ENCODE assay signal across 1 cellular context in genomic region chr15:82549199-82549665, GRCh38.
TF ChIP-seq lines count a peak whose summit lies in the region.

No MANE protein-coding gene starts in this region.

TF ChIP-seq in K562, 482 proteins besides CTCF, POLR2A, EP300 and RAD21 (continued from another document and continues in another):
- peak; percentile 50; the same call in 1 of the 2 replicates for TF ChIP-seq MITF (IDR thresholded peaks at IDR 0.05)
- TF ChIP-seq MTA2 (IDR thresholded peaks at IDR 0.05; ENCODE audit: low read depth) = no peak
- TF ChIP-seq RBBP5 (IDR thresholded peaks at IDR 0.05; ENCODE audit: borderline replicate concordance, insufficient read depth, low read length, poor library complexity, severe bottlenecking) = no peak
- TF ChIP-seq GATA2 (CRISPR knock-in tag; IDR thresholded peaks at IDR 0.05) = 0 out of 2 replicates have a peak, but pooled peaks have one; percentile 11
- peak; percentile 58 for TF ChIP-seq TCF3 (CRISPR knock-in tag; IDR thresholded peaks at IDR 0.05)
- no peak for TF ChIP-seq SFPQ (IDR thresholded peaks at IDR 0.05; ENCODE audit: low read depth, low read length)
- TF ChIP-seq SNRNP70 (optimal IDR thresholded peaks at IDR 0.05; ENCODE audit: low read depth, low read length) = no peak
- TF ChIP-seq POLR3G (IDR thresholded peaks at IDR 0.05; ENCODE audit: extremely low read depth, insufficient read length, insufficient replicate concordance) = no peak
- TF ChIP-seq E2F5 (CRISPR knock-in tag; IDR thresholded peaks at IDR 0.05) = no peak
- 0 out of 2 replicates have a peak, but pooled peaks have one; percentile 30 for TF ChIP-seq TAL1 (IDR thresholded peaks at IDR 0.05)
- peak; percentile 71 for TF ChIP-seq ATF4 (CRISPR knock-in tag; IDR thresholded peaks at IDR 0.05)
- 0 out of 2 replicates have a peak, but pooled peaks have one; percentile 26 for TF ChIP-seq KLF16 (IDR thresholded peaks at IDR 0.05)
- TF ChIP-seq NRF1 (conservative IDR thresholded peaks at IDR 0.05 in 1 of 2, IDR thresholded peaks at IDR 0.05 in 1 of 2) = 0 out of 4 replicates have a peak, but pooled peaks of 1 of the 2 experiments have one; percentile 8
- TF ChIP-seq MCM5 (IDR thresholded peaks at IDR 0.05; ENCODE audit: low read depth) = no peak
- TF ChIP-seq DMBX1 (CRISPR knock-in tag; IDR thresholded peaks at IDR 0.05; ENCODE audit: borderline replicate concordance) = peak; percentile 78; the same call in 1 of the 2 replicates
- no peak for TF ChIP-seq USF2 (CRISPR knock-in tag; IDR thresholded peaks at IDR 0.05)
- TF ChIP-seq ZNF75A (CRISPR knock-in tag; IDR thresholded peaks at IDR 0.05) = peak; percentile 74; the same call in 1 of the 2 replicates
- 0 out of 2 replicates have a peak, but pooled peaks have one; percentile 28 for TF ChIP-seq CXXC5 (CRISPR knock-in tag; IDR thresholded peaks at IDR 0.05)
- no peak for TF ChIP-seq CBX2 (IDR thresholded peaks at IDR 0.05; ENCODE audit: insufficient read depth, low read length, poor library complexity, severe bottlenecking)
- no peak for TF ChIP-seq CEBPG (CRISPR knock-in tag; IDR thresholded peaks at IDR 0.05)
- no peak for TF ChIP-seq CEBPG (tag; conservative IDR thresholded peaks at IDR 0.05 in 1 of 2, IDR thresholded peaks at IDR 0.05 in 1 of 2)
- TF ChIP-seq ATF3 (IDR thresholded peaks at IDR 0.05) = no peak
- no peak for TF ChIP-seq ATF3 (CRISPR knock-in tag; conservative IDR thresholded peaks at IDR 0.05)
- no peak for TF ChIP-seq BRD9 (IDR thresholded peaks at IDR 0.05; ENCODE audit: low read depth, partially characterized antibody)
- TF ChIP-seq KLF6 (CRISPR knock-in tag; IDR thresholded peaks at IDR 0.05; ENCODE audit: borderline replicate concordance) = peak; percentile 53; the same call in 1 of the 2 replicates
- peak; percentile 18; the same call in 1 of the 2 replicates for TF ChIP-seq MYC (IDR thresholded peaks at IDR 0.05; ENCODE audit: low read depth, low read length)
- peak; percentile 45; the same call in 1 of the 2 replicates for TF ChIP-seq MYC (CRISPR knock-in tag; IDR thresholded peaks at IDR 0.05; ENCODE audit: borderline replicate concordance, low read depth)
- no peak for TF ChIP-seq RBM25 (IDR thresholded peaks at IDR 0.05; ENCODE audit: low read depth, low read length, severe bottlenecking)
- no peak for TF ChIP-seq ZNF76 (CRISPR knock-in tag; IDR thresholded peaks at IDR 0.05; ENCODE audit: borderline replicate concordance)
- TF ChIP-seq E2F8 (IDR thresholded peaks at IDR 0.05; ENCODE audit: low read depth, partially characterized antibody) = no peak
- no peak for TF ChIP-seq TFAM (CRISPR knock-in tag; conservative IDR thresholded peaks at IDR 0.05)
- no peak for TF ChIP-seq SPI1 (IDR thresholded peaks at IDR 0.05; ENCODE audit: borderline replicate concordance, low read depth, low read length)
- TF ChIP-seq GTF2E2 (tag; IDR thresholded peaks at IDR 0.05) = no peak
- TF ChIP-seq PHB (CRISPR knock-in tag; IDR thresholded peaks at IDR 0.05) = no peak
- no peak for TF ChIP-seq NR2C2 (CRISPR knock-in tag; IDR thresholded peaks at IDR 0.05)
- TF ChIP-seq NR2C2 (tag; IDR thresholded peaks at IDR 0.05) = peak; percentile 7; the same call in 1 of the 2 replicates
- TF ChIP-seq L3MBTL2 (IDR thresholded peaks at IDR 0.05) = peak; percentile 44; the same call in 1 of the 2 replicates
- no peak for TF ChIP-seq SIN3B (IDR thresholded peaks at IDR 0.05; ENCODE audit: low read depth)
- TF ChIP-seq ZNF695 (CRISPR knock-in tag; IDR thresholded peaks at IDR 0.05) = no peak
- TF ChIP-seq ZNF174 (CRISPR knock-in tag; IDR thresholded peaks at IDR 0.05) = no peak
- TF ChIP-seq ZNF589 (CRISPR knock-in tag; IDR thresholded peaks at IDR 0.05; ENCODE audit: low read depth) = no peak
- TF ChIP-seq CBFA2T3 (IDR thresholded peaks at IDR 0.05) = peak; percentile 71
- TF ChIP-seq ZNF551 (CRISPR knock-in tag; IDR thresholded peaks at IDR 0.05) = no peak
- TF ChIP-seq ZNF785 (CRISPR knock-in tag; IDR thresholded peaks at IDR 0.05) = no peak
- no peak for TF ChIP-seq NR4A1 (CRISPR knock-in tag; IDR thresholded peaks at IDR 0.05)
- peak; percentile 91 for TF ChIP-seq NR4A1 (tag; IDR thresholded peaks at IDR 0.05)
- TF ChIP-seq POU5F1 (IDR thresholded peaks at IDR 0.05; ENCODE audit: borderline replicate concordance, low read depth, low read length, partially characterized antibody) = no peak
- no peak for TF ChIP-seq SREBF2 (CRISPR knock-in tag; IDR thresholded peaks at IDR 0.05)
- TF ChIP-seq RBM15 (IDR thresholded peaks at IDR 0.05; ENCODE audit: insufficient read depth, low read length) = no peak
- no peak for TF ChIP-seq TCF7L2 (IDR thresholded peaks at IDR 0.05; ENCODE audit: low read depth, low read length)
- peak; percentile 63; the same call in 1 of the 2 replicates for TF ChIP-seq HSF4 (CRISPR knock-in tag; IDR thresholded peaks at IDR 0.05; ENCODE audit: borderline replicate concordance)
- TF ChIP-seq JUND (IDR thresholded peaks at IDR 0.05; ENCODE audit: borderline replicate concordance, low read depth, low read length) = 0 out of 2 replicates have a peak, but pooled peaks have one; percentile 2
- TF ChIP-seq JUND (tag; IDR thresholded peaks at IDR 0.05; ENCODE audit: borderline replicate concordance, low read depth, low read length) = no peak
- TF ChIP-seq HDAC2 (IDR thresholded peaks at IDR 0.05) = no peak
- TF ChIP-seq RCOR1 (IDR thresholded peaks at IDR 0.05; ENCODE audit: borderline replicate concordance in 1 of 2, low read depth in 2 of 2, low read length in 2 of 2) = peak in 1 of 2 experiments; percentile 73; a peak in 1 of 4 replicates
- TF ChIP-seq HNRNPL (IDR thresholded peaks at IDR 0.05; ENCODE audit: low read depth, low read length) = no peak
- no peak for TF ChIP-seq ELF2 (CRISPR knock-in tag; IDR thresholded peaks at IDR 0.05)
- no peak for TF ChIP-seq MAFK (IDR thresholded peaks at IDR 0.05; ENCODE audit: low read length)
- no peak for TF ChIP-seq ZNF696 (CRISPR knock-in tag; conservative IDR thresholded peaks at IDR 0.05)
- peak; percentile 49; the same call in 1 of the 2 replicates for TF ChIP-seq ZNF143 (CRISPR knock-in tag; IDR thresholded peaks at IDR 0.05)
- TF ChIP-seq ZKSCAN8 (CRISPR knock-in tag; IDR thresholded peaks at IDR 0.05) = no peak
- peak; percentile 37; the same call in 1 of the 2 replicates for TF ChIP-seq CBFA2T2 (conservative IDR thresholded peaks at IDR 0.05)
- TF ChIP-seq TEAD1 (CRISPR knock-in tag; IDR thresholded peaks at IDR 0.05) = peak in 1 of 2 experiments; percentile 29; a peak in 1 of 4 replicates
- no peak for TF ChIP-seq RNF219 (CRISPR knock-in tag; IDR thresholded peaks at IDR 0.05)
- no peak for TF ChIP-seq MLX (CRISPR knock-in tag; conservative IDR thresholded peaks at IDR 0.05)
- no peak for TF ChIP-seq PURB (CRISPR knock-in tag; IDR thresholded peaks at IDR 0.05; ENCODE audit: low read depth)
- TF ChIP-seq MAZ (CRISPR knock-in tag; conservative IDR thresholded peaks at IDR 0.05 in 1 of 2, IDR thresholded peaks at IDR 0.05 in 1 of 2) = peak in 1 of 2 experiments; percentile 51; a peak in 2 of 4 replicates
- no peak for TF ChIP-seq ZNF408 (CRISPR knock-in tag; IDR thresholded peaks at IDR 0.05; ENCODE audit: low read depth)
